In genomic region chr7:144786079-144786478, GRCh38 we compare ENCODE assay signal across 1 cellular context.
TF ChIP-seq lines count a peak whose summit lies in the region.

No MANE protein-coding gene starts in this region.

TF ChIP-seq in GM23338, 12 proteins besides CTCF, POLR2A, EP300 and RAD21 (continued from another document):
- TF ChIP-seq ZNF462 (CRISPR knock-in tag; IDR thresholded peaks at IDR 0.05): no peak
- TF ChIP-seq NANOG (IDR thresholded peaks at IDR 0.05; ENCODE audit: borderline replicate concordance): no peak
- TF ChIP-seq EZH2 (IDR thresholded peaks at IDR 0.05; ENCODE audit: low read depth, unreplicated experiment): no peak
- TF ChIP-seq POLR2AphosphoS5 (IDR thresholded peaks at IDR 0.05; ENCODE audit: low read depth): no peak
- no peak for TF ChIP-seq JUNB (IDR thresholded peaks at IDR 0.05; ENCODE audit: unreplicated experiment)
- TF ChIP-seq, protein P1, sequence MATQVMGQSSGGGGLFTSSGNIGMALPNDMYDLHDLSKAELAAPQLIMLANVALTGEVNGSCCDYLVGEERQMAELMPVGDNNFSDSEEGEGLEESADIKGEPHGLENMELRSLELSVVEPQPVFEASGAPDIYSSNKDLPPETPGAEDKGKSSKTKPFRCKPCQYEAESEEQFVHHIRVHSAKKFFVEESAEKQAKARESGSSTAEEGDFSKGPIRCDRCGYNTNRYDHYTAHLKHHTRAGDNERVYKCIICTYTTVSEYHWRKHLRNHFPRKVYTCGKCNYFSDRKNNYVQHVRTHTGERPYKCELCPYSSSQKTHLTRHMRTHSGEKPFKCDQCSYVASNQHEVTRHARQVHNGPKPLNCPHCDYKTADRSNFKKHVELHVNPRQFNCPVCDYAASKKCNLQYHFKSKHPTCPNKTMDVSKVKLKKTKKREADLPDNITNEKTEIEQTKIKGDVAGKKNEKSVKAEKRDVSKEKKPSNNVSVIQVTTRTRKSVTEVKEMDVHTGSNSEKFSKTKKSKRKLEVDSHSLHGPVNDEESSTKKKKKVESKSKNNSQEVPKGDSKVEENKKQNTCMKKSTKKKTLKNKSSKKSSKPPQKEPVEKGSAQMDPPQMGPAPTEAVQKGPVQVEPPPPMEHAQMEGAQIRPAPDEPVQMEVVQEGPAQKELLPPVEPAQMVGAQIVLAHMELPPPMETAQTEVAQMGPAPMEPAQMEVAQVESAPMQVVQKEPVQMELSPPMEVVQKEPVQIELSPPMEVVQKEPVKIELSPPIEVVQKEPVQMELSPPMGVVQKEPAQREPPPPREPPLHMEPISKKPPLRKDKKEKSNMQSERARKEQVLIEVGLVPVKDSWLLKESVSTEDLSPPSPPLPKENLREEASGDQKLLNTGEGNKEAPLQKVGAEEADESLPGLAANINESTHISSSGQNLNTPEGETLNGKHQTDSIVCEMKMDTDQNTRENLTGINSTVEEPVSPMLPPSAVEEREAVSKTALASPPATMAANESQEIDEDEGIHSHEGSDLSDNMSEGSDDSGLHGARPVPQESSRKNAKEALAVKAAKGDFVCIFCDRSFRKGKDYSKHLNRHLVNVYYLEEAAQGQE (IDR thresholded peaks at IDR 0.05; ENCODE audit: unreplicated experiment): no peak
- no peak for TF ChIP-seq STAT1 (IDR thresholded peaks at IDR 0.05; ENCODE audit: unreplicated experiment)
- TF ChIP-seq CREB1 (CRISPR knock-in tag; IDR thresholded peaks at IDR 0.05; ENCODE audit: low read depth): no peak
- TF ChIP-seq ZNF331 (CRISPR knock-in tag; IDR thresholded peaks at IDR 0.05; ENCODE audit: low read depth): no peak
- TF ChIP-seq EZH2phosphoT487 (IDR thresholded peaks at IDR 0.05; ENCODE audit: unreplicated experiment): no peak
- no peak for TF ChIP-seq ZNF114 (CRISPR knock-in tag; IDR thresholded peaks at IDR 0.05)
TF ChIP-seq in GM23338: peak in this region for 0.
